In genomic region chr1:43711524-43712386, GRCh38 we compare ENCODE assay signal across 14 cellular contexts. TPM values are rescaled to one million over a fixed set of nuclear protein-coding genes. Genes with fewer than 3 reads are reported as not detected.
DNase-seq lines count a peak whose midpoint lies in the region; ATAC-seq, FAIRE-seq and TF ChIP-seq lines count a peak whose summit lies in the region.
"Had no signal": no experiment of that assay in that cellular context is flagged by ENCODE, and none has a peak within 500 bp of the region (broad histone marks: within the 10 kb centered on the region; RNA-seq: fewer than 3 reads in every experiment).

No MANE protein-coding gene starts in this region.

- H3K79me2 ChIP-seq in fibroblast of lung (ENCODE audit: control insufficient read depth, insufficient read depth, low read length): peaks cover 50% of the 10 kb centered on the region

- H3K36me3 ChIP-seq in fibroblast of lung (ENCODE audit: control insufficient read depth, insufficient read depth, low read length): no peaks in the 10 kb centered on the region
- H3K36me3 ChIP-seq: suprapubic skin had no signal

- H3K27ac ChIP-seq in fibroblast of lung (ENCODE audit: insufficient read depth, low read length): peak overlapping the region; percentile 77
- H3K27ac ChIP-seq: KMS-11, suprapubic skin had no signal

- FAIRE-seq in GM12891 (lab: Jason Lieb, UNC): peak; percentile 35
- FAIRE-seq: islet of Langerhans had no signal

- H3K4me3 Mint-ChIP-seq in activated T-cell treated with anti-CD3 and anti-CD28 coated beads, Interleukin-2, amount 50 U/mL, for 72 hours: no peak overlapping the region

- no peaks in the 10 kb centered on the region for H3K27me3 Mint-ChIP-seq in activated T-cell treated with anti-CD3 and anti-CD28 coated beads, Interleukin-2, amount 50 U/mL, for 72 hours (ENCODE audit: low read depth)

- no peak for TF ChIP-seq POLR2A in GM12891 (IDR thresholded peaks at IDR 0.05; ENCODE audit: low read depth, low read length)

- H4K20me1 ChIP-seq in fibroblast of lung (ENCODE audit: control insufficient read depth, extremely low read depth, insufficient read depth, low read length): no peaks in the 10 kb centered on the region

- H3K9me3 ChIP-seq in fibroblast of lung (ENCODE audit: control insufficient read depth, insufficient read depth, low read depth, low read length): no peaks in the 10 kb centered on the region
- H3K9me3 ChIP-seq: suprapubic skin had no signal

- no peaks in the 10 kb centered on the region for H3K9me3 Mint-ChIP-seq in activated T-cell treated with anti-CD3 and anti-CD28 coated beads, Interleukin-2, amount 50 U/mL, for 72 hours

- H3K4me1 ChIP-seq in fibroblast of lung (ENCODE audit: control insufficient read depth, extremely low read depth, insufficient read depth, low read length): peaks cover 16% of the 10 kb centered on the region

- H3K27ac Mint-ChIP-seq in activated T-cell treated with anti-CD3 and anti-CD28 coated beads, Interleukin-2, amount 50 U/mL, for 72 hours: no peak overlapping the region

- no peaks in the 10 kb centered on the region for H3K27me3 ChIP-seq in fibroblast of lung (ENCODE audit: control insufficient read depth, insufficient read depth, low read length)
- H3K27me3 ChIP-seq: suprapubic skin had no signal

- peak overlapping the region; percentile 53 for H3K4me2 ChIP-seq in fibroblast of lung (ENCODE audit: extremely low read depth, insufficient read depth, low read length)
- H3K4me2 ChIP-seq: KMS-11 had no signal

- peaks cover 4 to 7% of the 10 kb centered on the region in 2 donors for H3K36me3 Mint-ChIP-seq in activated T-cell treated with anti-CD3 and anti-CD28 coated beads, Interleukin-2, amount 50 U/mL, for 72 hours (ENCODE audit: insufficient read depth in 2 of 2)

- H2AFZ ChIP-seq in fibroblast of lung (ENCODE audit: low read length): no peak overlapping the region

- no peak overlapping the region for H3K4me3 ChIP-seq in fibroblast of lung (replicated peaks in 1 of 4; ENCODE audit: control extremely low read depth in 1 of 4, insufficient read depth in 1 of 4, low read depth in 3 of 4, low read length in 4 of 4)
- H3K4me3 ChIP-seq: suprapubic skin had no signal

- no peak for TF ChIP-seq CTCF in fibroblast of lung (conservative IDR thresholded peaks at IDR 0.05 in 1 of 2, IDR thresholded peaks at IDR 0.05 in 1 of 2; ENCODE audit: low read depth in 1 of 2, low read length in 2 of 2)

- DNase-seq in GM12891 (ENCODE audit: insufficient read length, low spot score) (no peak), RPMI7951 (ENCODE audit: low read depth) (peak; percentile 69), fibroblast of lung (ENCODE audit: low read depth in 2 of 2) (peak; percentile 80 to 85), pulmonary artery endothelial cell (ENCODE audit: low read depth, low spot score) (peak; percentile 77)
- no peak for DNase-seq in activated T-cell treated with anti-CD3 and anti-CD28 coated beads, Interleukin-2, amount 50 U/mL, for 72 hours
- DNase-seq in stimulated activated naive CD4-positive, alpha-beta T cell (lab: John Stamatoyannopoulos, UW): no peak
- DNase-seq in activated effector memory CD4-positive, alpha-beta T cell treated with Interleukin-2 at 50 U/mL for 16 hours: no peak
- DNase-seq: activated CD4-positive, alpha-beta T cell treated with anti-CD3 and anti-CD28 coated beads for 4 hours; activated naive CD4-positive, alpha-beta T cell treated with Interleukin-2 at 50 U/mL for 16 hours; SIG-M5 had no signal

- no peak for ATAC-seq in GM18870 (IDR thresholded peaks at IDR 0.05; ENCODE audit: unreplicated experiment)
- ATAC-seq in activated T-cell treated with anti-CD3 and anti-CD28 coated beads, Interleukin-2, amount 50 U/mL, for 72 hours (replicated peaks in 1 of 2): no peak

- peaks cover 25% of the 10 kb centered on the region for H3K4me1 Mint-ChIP-seq in activated T-cell treated with anti-CD3 and anti-CD28 coated beads, Interleukin-2, amount 50 U/mL, for 72 hours (ENCODE audit: low read depth)

- no peak overlapping the region for H3K9ac ChIP-seq in fibroblast of lung (ENCODE audit: insufficient read depth, low read length)
- H3K9ac ChIP-seq: KMS-11 had no signal

TF ChIP-seq in GM12891, 5 proteins besides CTCF, POLR2A, EP300 and RAD21:
- TF ChIP-seq TAF1 (IDR thresholded peaks at IDR 0.05; ENCODE audit: low read depth, low read length) (no peak), POU2F2 (IDR thresholded peaks at IDR 0.05; ENCODE audit: low read depth, low read length) (no peak), SPI1 (IDR thresholded peaks at IDR 0.05; ENCODE audit: low read depth, low read length) (no peak), PAX5 (IDR thresholded peaks at IDR 0.05; ENCODE audit: insufficient read depth, low read length, severe bottlenecking) (no peak), POLR2AphosphoS5 (IDR thresholded peaks at IDR 0.05; ENCODE audit: low read depth, low read length) (no peak)

RNA-seq across cellular contexts. Expression of gene ST3GAL3, which starts 4.4 kb away (rescaled TPM):
- 9.7 TPM for polyA plus RNA-seq in GM12891 (2012; ENCODE audit: low read depth, missing spikeins)
- 14.7 and 15.6 TPM in 2 replicates for total RNA-seq in RPMI7951 (2014; rRNA removed; shearing (Covaris generic))
- total RNA-seq in fibroblast of lung (11.8 and 16.3 TPM in 2 replicates), pulmonary artery endothelial cell (12.7 and 17.1 TPM in 2 replicates)
- 13.1 and 13.7 TPM in 2 replicates for polyA plus RNA-seq in fibroblast of lung
- 11.7 and 13.0 TPM in 2 replicates for polyA plus RNA-seq in fibroblast of lung (2012)
- 53.2 and 73.3 TPM in 2 replicates for polyA minus RNA-seq in fibroblast of lung (ENCODE audit: low replicate concordance)
- 10 to 100 TPM; 25.3 to 34.9 TPM for total RNA-seq in activated T-cell treated with anti-CD3 and anti-CD28 coated beads, Interleukin-2, amount 50 U/mL, for 72 hours

Comparison
In these comparisons a context has a peak if more than half of its experiments do, and no peak if none do; other contexts are left out.
1. DNase-seq: peak in RPMI7951 (single experiment), fibroblast of lung (2 of 2) and pulmonary artery endothelial cell (single experiment); none in GM12891 (single experiment), activated T-cell treated with anti-CD3 and anti-CD28 coated beads, Interleukin-2, amount 50 U/mL, for 72 hours (0 of 2), stimulated activated naive CD4-positive, alpha-beta T cell (0 of 6) and activated effector memory CD4-positive, alpha-beta T cell treated with Interleukin-2 at 50 U/mL for 16 hours (single experiment).